ENCODE assay signal across 9 cellular contexts in genomic region chr17:74840989-74841666, GRCh38. TPM values are rescaled to one million over a fixed set of nuclear protein-coding genes. Genes with fewer than 3 reads are reported as not detected.
A peak's percentile ranks its signal among the peaks of the same experiment; 100 is the strongest.
DNase-seq lines count a peak whose midpoint lies in the region; ATAC-seq and TF ChIP-seq lines count a peak whose summit lies in the region.
"Had no signal": no experiment of that assay in that cellular context is flagged by ENCODE, and none has a peak within 500 bp of the region (broad histone marks: within the 10 kb centered on the region; RNA-seq: fewer than 3 reads in every experiment).

No MANE protein-coding gene starts in this region.

- ATAC-seq in right cardiac atrium (peak; percentile 63 to 70), gastrocnemius medialis (peak; percentile 26 to 51), GM19467 (IDR thresholded peaks at IDR 0.05; ENCODE audit: unreplicated experiment) (no peak), HG03025 (IDR thresholded peaks at IDR 0.05; ENCODE audit: low FRiP score, unreplicated experiment) (no peak), GM18873 (IDR thresholded peaks at IDR 0.05; ENCODE audit: low FRiP score, unreplicated experiment) (no peak)

- H3K9me3 ChIP-seq in GM23248 (ENCODE audit: low read depth) = no peaks in the 10 kb centered on the region
- H3K9me3 ChIP-seq in adipocyte (ENCODE audit: control insufficient read depth, low read length) = no peaks in the 10 kb centered on the region
- no peaks in the 10 kb centered on the region for H3K9me3 ChIP-seq in right cardiac atrium (ENCODE audit: control insufficient read depth, low read length)
- no peaks in the 10 kb centered on the region for H3K9me3 ChIP-seq in gastrocnemius medialis
- H3K9me3 ChIP-seq in CD8-positive, alpha-beta memory T cell (ENCODE audit: low read length) = no peaks in the 10 kb centered on the region

- TF ChIP-seq POLR2A in gastrocnemius medialis (IDR thresholded peaks at IDR 0.05) = no peak

- H3K9me3 Mint-ChIP-seq in CD8-positive, alpha-beta memory T cell = peaks cover 0 to 1% (median 0%) of the 10 kb centered on the region in 5 donors

- no peaks in the 10 kb centered on the region for H4K20me1 ChIP-seq in GM23248 (ENCODE audit: insufficient read depth)

- peak overlapping the region; percentile 16 for H3K4me2 ChIP-seq in GM23248 (ENCODE audit: unreplicated experiment)

- no peaks in the 10 kb centered on the region for H3K79me2 ChIP-seq in GM23248 (ENCODE audit: insufficient read depth)

- H3K27ac ChIP-seq in GM23248 = no peak overlapping the region
- H3K27ac ChIP-seq in right cardiac atrium (ENCODE audit: low read length) = peak overlapping the region; percentile 1
- peak overlapping the region in 2 of 4 donors; percentile 2 to 35 for H3K27ac ChIP-seq in gastrocnemius medialis
- no peak overlapping the region for H3K27ac ChIP-seq in CD8-positive, alpha-beta memory T cell (ENCODE audit: low read depth, low read length)

- H3K4me1 Mint-ChIP-seq in CD8-positive, alpha-beta memory T cell = peaks cover 10 to 22% (median 15%) of the 10 kb centered on the region in 3 donors

- H3K27me3 Mint-ChIP-seq in CD8-positive, alpha-beta memory T cell = peaks cover 2 to 10% of the 10 kb centered on the region in 2 donors

- no peak overlapping the region for H3K4me3 ChIP-seq in GM23248
- no peak overlapping the region for H3K4me3 ChIP-seq in adipocyte (ENCODE audit: low read length)
- H3K4me3 ChIP-seq in right cardiac atrium (ENCODE audit: low read length) = no peak overlapping the region
- H3K4me3 ChIP-seq in gastrocnemius medialis = no peak overlapping the region
- H3K4me3 ChIP-seq in CD8-positive, alpha-beta memory T cell (ENCODE audit: low read length) = no peak overlapping the region

- H3K27ac Mint-ChIP-seq in CD8-positive, alpha-beta memory T cell = peak overlapping the region in 1 of 8 donors; percentile 13

- no peaks in the 10 kb centered on the region for H3K9me2 ChIP-seq in GM23248 (ENCODE audit: insufficient read depth)

- H3K27me3 ChIP-seq in GM23248 (replicated peaks; ENCODE audit: insufficient read depth) = no peaks in the 10 kb centered on the region
- peaks cover 3% of the 10 kb centered on the region for H3K27me3 ChIP-seq in adipocyte (replicated peaks; ENCODE audit: control insufficient read depth, insufficient read depth, low read length)
- no peaks in the 10 kb centered on the region for H3K27me3 ChIP-seq in right cardiac atrium (ENCODE audit: control insufficient read depth, insufficient read depth)
- H3K27me3 ChIP-seq in gastrocnemius medialis = peaks cover 0 to 20% (median 19%) of the 10 kb centered on the region in 3 donors
- H3K27me3 ChIP-seq in CD8-positive, alpha-beta memory T cell (ENCODE audit: insufficient read depth, low read length, poor library complexity, severe bottlenecking) = no peaks in the 10 kb centered on the region

- no peak for TF ChIP-seq CTCF in gastrocnemius medialis (IDR thresholded peaks at IDR 0.05 in 4 of 5, conservative IDR thresholded peaks at IDR 0.05 in 1 of 5)

- H2AFZ ChIP-seq in GM23248 = no peak overlapping the region

- no peaks in the 10 kb centered on the region for H3F3A ChIP-seq in GM23248 (ENCODE audit: insufficient read depth)

- CTCF ChIA-PET in CD8-positive, alpha-beta memory T cell (lab: Charles Lee) = no interaction called here

- H3K36me3 Mint-ChIP-seq in CD8-positive, alpha-beta memory T cell = peaks cover 2 to 25% (median 2%) of the 10 kb centered on the region in 3 donors

- in situ Hi-C loops in GM23248 (cut with MboI) = no loop called here
- in situ Hi-C loops in gastrocnemius medialis (cut with MboI; ENCODE audit: low sequenced_read_pairs in 4 of 4) = no loop called here

- H3K9ac ChIP-seq in GM23248 (no peak overlapping the region), adipocyte (ENCODE audit: low read length) (peak overlapping the region; percentile 44)

- DNase-seq in GM23248 (peak; percentile 70), adipocyte (ENCODE audit: low read depth) (peak; percentile 24), right cardiac atrium (peak; percentile 80 to 93 (median 91)), gastrocnemius medialis (peak; percentile 31)
- DNase-seq in CD8-positive, alpha-beta memory T cell = no peak
- DNase-seq: NCI-H526 treated with DMSO at 0.1 percent for 48 hours had no signal

- WGBS in GM23248 (ENCODE audit: low coverage in 1 of 2, low lambda C conversion rate in 2 of 2, missing lambda C conversion rate in 2 of 2), 2 experiments = 32 to 33% methylated on average over 13 of the region's 13 CpGs
- 23% methylated on average over 13 of the region's 13 CpGs for WGBS in right cardiac atrium

- H3K4me1 ChIP-seq in GM23248 (ENCODE audit: insufficient read depth) = peaks cover 6% of the 10 kb centered on the region
- H3K4me1 ChIP-seq in adipocyte (ENCODE audit: control insufficient read depth, insufficient read depth, low read length) = peaks cover 16% of the 10 kb centered on the region
- H3K4me1 ChIP-seq in right cardiac atrium (ENCODE audit: control insufficient read depth, insufficient read depth, low read length) = peaks cover 12% of the 10 kb centered on the region
- H3K4me1 ChIP-seq in gastrocnemius medialis = peaks cover 15 to 17% of the 10 kb centered on the region in 2 donors
- no peaks in the 10 kb centered on the region for H3K4me1 ChIP-seq in CD8-positive, alpha-beta memory T cell (ENCODE audit: insufficient read depth, low read length)

- intact Hi-C loops in right cardiac atrium (cut with DNase I) = no loop called here
- intact Hi-C loops in gastrocnemius medialis (cut with DNase I; ENCODE audit: low total_unique reads) = no loop called here

- POLR2A ChIA-PET in CD8-positive, alpha-beta memory T cell (lab: Charles Lee) = no interaction called here

- H3K4me3 Mint-ChIP-seq in CD8-positive, alpha-beta memory T cell = peak overlapping the region in 1 of 7 donors; percentile 35

- no peaks in the 10 kb centered on the region for H3K36me3 ChIP-seq in GM23248 (ENCODE audit: low read depth)
- H3K36me3 ChIP-seq in adipocyte (ENCODE audit: control insufficient read depth, insufficient read depth, low read length, severe bottlenecking) = peaks cover 12% of the 10 kb centered on the region
- peaks cover 0 to 8% of the 10 kb centered on the region in 2 donors for H3K36me3 ChIP-seq in gastrocnemius medialis
- no peaks in the 10 kb centered on the region for H3K36me3 ChIP-seq in CD8-positive, alpha-beta memory T cell (ENCODE audit: insufficient read depth, low read length)

RNA-seq across cellular contexts. Expression of gene GRIN2C, which starts 18.6 kb away (rescaled TPM):
- not detected in 2 replicates for total RNA-seq in GM23248 (2014; rRNA removed; shearing (Covaris generic))
- not detected in 2 replicates for polyA plus RNA-seq in GM23248 (2016; fragmentation: Nextera tagmentation; extraction: Ambion mirVana)
- 10 to 100 TPM; 30.4 to 62.8 (median 51.3) TPM for total RNA-seq in right cardiac atrium
- polyA plus RNA-seq in right cardiac atrium = 31.4 TPM
- total RNA-seq in gastrocnemius medialis = 1 to 10 TPM in 2 of 4 donors, not detected in 2; 1.2 to 1.5 TPM
- not detected for total RNA-seq in CD8-positive, alpha-beta memory T cell
- polyA plus RNA-seq in CD8-positive, alpha-beta memory T cell = not detected

RNA-seq across cellular contexts. Expression of gene FDXR, which starts 31.7 kb away (rescaled TPM):
- 19.0 and 21.2 TPM in 2 replicates for total RNA-seq in GM23248 (2014; rRNA removed; shearing (Covaris generic))
- 14.2 and 15.3 TPM in 2 replicates for polyA plus RNA-seq in GM23248 (2016; fragmentation: Nextera tagmentation; extraction: Ambion mirVana)
- total RNA-seq in right cardiac atrium = 10 to 100 TPM in 1 of 4 donors, 1 to 10 TPM in 3; 4.9 to 10.5 (median 7.1) TPM
- polyA plus RNA-seq in right cardiac atrium = 9.9 TPM
- 1 to 10 TPM; 2.1 to 6.0 (median 3.2) TPM for total RNA-seq in gastrocnemius medialis
- total RNA-seq in CD8-positive, alpha-beta memory T cell = 10 to 100 TPM; 32.9 to 33.3 TPM
- 6.4 TPM for polyA plus RNA-seq in CD8-positive, alpha-beta memory T cell

RNA-seq across cellular contexts. Expression of gene FADS6, which starts 52.3 kb away (rescaled TPM):
- not detected in 2 replicates for total RNA-seq in GM23248 (2014; rRNA removed; shearing (Covaris generic))
- polyA plus RNA-seq in GM23248 (2016; fragmentation: Nextera tagmentation; extraction: Ambion mirVana) = not detected in 2 replicates
- not detected for total RNA-seq in right cardiac atrium
- 0.05 TPM for polyA plus RNA-seq in right cardiac atrium
- total RNA-seq in gastrocnemius medialis = not detected
- total RNA-seq in CD8-positive, alpha-beta memory T cell = not detected
- not detected for polyA plus RNA-seq in CD8-positive, alpha-beta memory T cell

Comparison
In these comparisons a context has a peak if more than half of its experiments do, and no peak if none do; other contexts are left out.
1. DNase-seq: peak in GM23248 (single experiment), adipocyte (single experiment), right cardiac atrium (3 of 3) and gastrocnemius medialis (2 of 2); none in CD8-positive, alpha-beta memory T cell (0 of 5).
2. ATAC-seq: peak in right cardiac atrium (2 of 2) and gastrocnemius medialis (2 of 2); none in GM19467 (single experiment), HG03025 (single experiment) and GM18873 (single experiment).
3. RNA of gene GRIN2C, which starts 18.6 kb away (total RNA-seq): 30.4 to 62.8 TPM in right cardiac atrium; 1.2 to 1.5 TPM in gastrocnemius medialis, not detected in CD8-positive, alpha-beta memory T cell and not detected in GM23248; every median in the first group is over 10 times any median in the second.